In the genomic region with DNA sequence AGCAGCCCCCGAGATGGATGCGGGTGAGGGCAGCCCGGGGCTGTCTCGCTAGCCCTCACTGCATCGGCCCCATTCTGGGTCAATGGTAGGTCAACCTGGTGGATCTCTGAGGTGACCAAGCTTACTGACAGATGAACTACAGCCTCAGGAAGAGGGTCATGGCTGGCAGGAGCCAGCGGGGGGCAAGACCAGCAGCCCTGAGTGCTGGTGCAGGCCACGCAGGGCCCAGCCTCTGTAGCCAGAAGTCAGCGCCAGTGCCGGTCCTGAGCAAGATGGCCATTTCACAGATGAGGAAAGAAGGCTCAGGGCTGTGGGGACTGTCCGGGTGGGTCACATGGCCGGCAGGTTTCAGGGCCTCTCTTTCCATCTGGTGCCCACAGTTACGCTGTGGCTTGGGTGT, we compare ENCODE assay signal across 7 cellular contexts. TPM values are rescaled to one million over a fixed set of nuclear protein-coding genes. Genes with fewer than 3 reads are reported as not detected.
"Had no signal": no experiment of that assay in that cellular context is flagged by ENCODE, and none has a peak within 500 bp of the region (broad histone marks: within the 10 kb centered on the region; RNA-seq: fewer than 3 reads in every experiment).

No MANE protein-coding gene starts in this region.

- ATAC-seq: GM23338, K562 had no signal

- H2AFZ ChIP-seq: GM23338 had no signal

- H3K27ac Mint-ChIP-seq: GM23338, H9 had no signal

- H3K4me3 ChIP-seq: GM23338, K562 had no signal

- DNase-seq: H9, HCEC 1CT, IMR-90 had no signal

- H3K4me2 ChIP-seq: GM23338 had no signal

- H3K4me3 Mint-ChIP-seq: GM23338, H9 had no signal

RNA-seq across cellular contexts. Expression of a gene that starts 5.1 kb away (rescaled TPM):
- total RNA-seq: H1, H9, HT-29, IMR-90, K562 had no signal
- polyA plus RNA-seq: IMR-90, K562 had no signal

RNA-seq across cellular contexts. Expression of a gene that starts 21.9 kb away (rescaled TPM):
- total RNA-seq: HT-29, IMR-90, K562 had no signal
- polyA plus RNA-seq: IMR-90, K562 had no signal
